Comparison of ENCODE assay signal across 8 cellular contexts in the genomic region with DNA sequence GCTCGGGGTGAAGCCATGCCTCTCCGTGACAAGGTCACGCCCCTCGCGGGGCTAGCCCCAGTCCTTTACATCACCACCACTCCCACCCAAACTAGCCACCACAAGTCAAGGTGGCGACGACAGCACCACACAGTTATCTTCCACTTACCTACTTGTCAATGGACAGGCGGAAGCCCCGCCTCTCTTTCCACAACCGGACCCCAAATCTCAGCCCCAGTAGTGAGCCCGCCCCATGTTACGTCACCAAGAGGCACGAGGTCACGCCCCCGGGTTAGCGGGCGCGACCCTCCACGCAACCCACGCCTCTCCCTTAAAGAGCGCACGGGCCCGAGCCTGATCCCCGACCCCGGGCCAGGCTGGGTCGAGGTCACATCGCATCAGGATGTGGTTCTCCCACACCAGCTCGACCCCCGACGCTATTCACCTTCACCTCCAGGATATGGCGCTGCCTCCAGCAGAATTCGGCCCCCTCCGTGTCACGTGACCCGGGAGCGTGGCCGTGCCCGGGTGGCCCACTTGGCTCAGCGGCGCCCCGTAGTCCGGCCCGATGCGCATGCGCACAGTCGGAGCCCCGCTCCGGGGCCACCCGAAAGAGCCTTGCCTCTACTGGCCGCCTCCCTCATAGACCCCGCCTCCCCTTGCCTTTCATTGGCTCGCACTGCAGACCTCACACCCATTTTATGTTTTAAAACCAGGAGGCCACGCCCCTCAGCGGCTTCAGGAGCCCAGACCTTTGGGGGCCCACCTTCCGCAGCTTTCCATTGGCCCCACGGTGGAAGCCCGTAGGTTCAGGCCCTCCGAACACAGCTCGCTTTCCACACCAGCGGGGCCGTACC. TPM values are rescaled to one million over a fixed set of nuclear protein-coding genes. Genes with fewer than 3 reads are reported as not detected.
DNase-seq lines count a peak whose midpoint lies in the region; ATAC-seq and TF ChIP-seq lines count a peak whose summit lies in the region.

No MANE protein-coding gene starts in this region.

- H3K4me3 Mint-ChIP-seq in activated naive CD8-positive, alpha-beta T cell treated with anti-CD3 and anti-CD28 coated beads, Interleukin-2, amount 10 ng/mL, durations not matched to agents 7 days and 5 days = peak overlapping the region; percentile 93

- H3K9me3 Mint-ChIP-seq in activated naive CD8-positive, alpha-beta T cell treated with anti-CD3 and anti-CD28 coated beads, Interleukin-2, amount 10 ng/mL, durations not matched to agents 7 days and 5 days = no peaks in the 10 kb centered on the region

- H3K36me3 ChIP-seq in osteoblast (ENCODE audit: insufficient read depth, low read length) (peaks cover 12% of the 10 kb centered on the region), thoracic aorta (peaks cover 16% of the 10 kb centered on the region)

- H3K4me1 ChIP-seq in osteoblast (ENCODE audit: insufficient read depth, low read length) (peaks cover 19% of the 10 kb centered on the region), thoracic aorta (ENCODE audit: control insufficient read depth in 1 of 2, low read depth in 2 of 2) (peaks cover 5 to 18% of the 10 kb centered on the region in 2 donors)

- H3K27me3 ChIP-seq in osteoblast (ENCODE audit: insufficient read depth, low read length) (peaks cover 3% of the 10 kb centered on the region), thoracic aorta (replicated peaks; ENCODE audit: insufficient read depth) (no peaks in the 10 kb centered on the region)

- no peaks in the 10 kb centered on the region for H3K27me3 Mint-ChIP-seq in activated naive CD8-positive, alpha-beta T cell treated with anti-CD3 and anti-CD28 coated beads, Interleukin-2, amount 10 ng/mL, durations not matched to agents 7 days and 5 days

- H3K27ac Mint-ChIP-seq in activated naive CD8-positive, alpha-beta T cell treated with anti-CD3 and anti-CD28 coated beads, Interleukin-2, amount 10 ng/mL, durations not matched to agents 7 days and 5 days = peak overlapping the region; percentile 91

- peaks cover 4% of the 10 kb centered on the region for H4K20me1 ChIP-seq in osteoblast (ENCODE audit: insufficient read depth, low read length)

- H3K4me3 ChIP-seq in GM12865 (ENCODE audit: low read depth, low read length) = peak overlapping the region; percentile 78
- peak overlapping the region; percentile 88 for H3K4me3 ChIP-seq in osteoblast (ENCODE audit: insufficient read depth, low read length)
- H3K4me3 ChIP-seq in thoracic aorta = peak overlapping the region; percentile 86

- peak overlapping the region; percentile 87 for H3K4me2 ChIP-seq in osteoblast (ENCODE audit: insufficient read depth, low read length)

- intact Hi-C loops in head of caudate nucleus (cut with DNase I) = loop anchor here (10.0 kb wide), 1 partner anchor 319 kb away; the partner anchor contains the start of gene WIZ

- peak overlapping the region; percentile 91 for H2AFZ ChIP-seq in osteoblast (ENCODE audit: low read length)

- TF ChIP-seq CTCF in GM12865 (IDR thresholded peaks at IDR 0.05; ENCODE audit: insufficient read depth, low read depth, low read length, missing control alignments) = peak; percentile 8
- TF ChIP-seq CTCF in osteoblast (IDR thresholded peaks at IDR 0.05; ENCODE audit: extremely low read depth, low read depth, low read length) = no peak
- TF ChIP-seq CTCF in thoracic aorta (IDR thresholded peaks at IDR 0.05) = no peak

- peaks cover 20% of the 10 kb centered on the region for H3K4me1 Mint-ChIP-seq in activated naive CD8-positive, alpha-beta T cell treated with anti-CD3 and anti-CD28 coated beads, Interleukin-2, amount 10 ng/mL, durations not matched to agents 7 days and 5 days

- H3K36me3 Mint-ChIP-seq in activated naive CD8-positive, alpha-beta T cell treated with anti-CD3 and anti-CD28 coated beads, Interleukin-2, amount 10 ng/mL, durations not matched to agents 7 days and 5 days = peaks cover 9% of the 10 kb centered on the region

- H3K79me2 ChIP-seq in osteoblast (ENCODE audit: insufficient read depth, low read length) = peaks cover 27% of the 10 kb centered on the region

- H3K27ac ChIP-seq in osteoblast (ENCODE audit: low read depth, low read length) = peak overlapping the region; percentile 70
- peak overlapping the region; percentile 76 to 81 for H3K27ac ChIP-seq in thoracic aorta

- DNase-seq in GM12865 (ENCODE audit: low read depth) (peak; percentile 99), NCI-H1105 treated with DMSO at 0.1 percent for 48 hours (lab: John Stamatoyannopoulos, UW) (peak; percentile 99), SKM-1 treated with dmso at 0.1 percent for 144 hours (lab: John Stamatoyannopoulos, UW; ENCODE audit: unreplicated experiment) (peak; percentile 95), head of caudate nucleus (peak; percentile 94 to 99 (median 98)), osteoblast (ENCODE audit: insufficient read length, low spot score, missing footprints) (peak; percentile 100), thoracic aorta (ENCODE audit: low spot score) (peak; percentile 92)
- peak; percentile 99 for DNase-seq in activated naive CD8-positive, alpha-beta T cell treated with anti-CD3 and anti-CD28 coated beads, Interleukin-2, amount 10 ng/mL, durations not matched to agents 7 days and 5 days

- H3K9me3 ChIP-seq in osteoblast (ENCODE audit: low read depth, low read length) = no peaks in the 10 kb centered on the region
- no peaks in the 10 kb centered on the region for H3K9me3 ChIP-seq in thoracic aorta

- POLR2A ChIA-PET in activated naive CD8-positive, alpha-beta T cell treated with anti-CD3 and anti-CD28 coated beads, Interleukin-2, amount 10 ng/mL, durations not matched to agents 7 days and 5 days (lab: Charles Lee) = interaction anchor here (0.5 to 1.6 kb wide), 10 partner anchors 17 to 1019 kb away, joined by 3 to 6 read pairs (median 3); partner anchors contain the start of genes AKAP8, AKAP8L and HSH2D

- peak; percentile 93 for ATAC-seq in HG02678 (IDR thresholded peaks at IDR 0.05; ENCODE audit: unreplicated experiment)
- ATAC-seq in activated naive CD8-positive, alpha-beta T cell treated with anti-CD3 and anti-CD28 coated beads, Interleukin-2, amount 10 ng/mL, durations not matched to agents 7 days and 5 days (ENCODE audit: low read depth) = peak; percentile 93
- peak; percentile 94 for ATAC-seq in thoracic aorta (ENCODE audit: insufficient number of reproducible peaks, low FRiP score, low read depth)

RNA-seq across cellular contexts. Expression of gene SYDE1, which starts 18.2 kb away (rescaled TPM):
- total RNA-seq in activated naive CD8-positive, alpha-beta T cell treated with anti-CD3 and anti-CD28 coated beads, Interleukin-2, amount 10 ng/mL, durations not matched to agents 7 days and 5 days = under 1 TPM; 0.33 to 0.34 TPM
- total RNA-seq in osteoblast (45.1 and 56.8 TPM in 2 replicates), thoracic aorta (10 to 100 TPM; 46.6 to 83.3 TPM)

RNA-seq across cellular contexts. Expression of gene OR1I1, which starts 43.4 kb away (rescaled TPM):
- not detected for total RNA-seq in activated naive CD8-positive, alpha-beta T cell treated with anti-CD3 and anti-CD28 coated beads, Interleukin-2, amount 10 ng/mL, durations not matched to agents 7 days and 5 days
- total RNA-seq in osteoblast = not detected in 2 replicates
- not detected for total RNA-seq in thoracic aorta

Comparison
In these comparisons a context has a peak if more than half of its experiments do, and no peak if none do; other contexts are left out.
1. Peak in every context shown above with its lines: DNase-seq, ATAC-seq, H3K4me3 ChIP-seq and H3K27ac ChIP-seq.
2. RNA of gene SYDE1, which starts 18.2 kb away (total RNA-seq): 46.6 to 83.3 TPM in thoracic aorta and 45.1 to 56.8 TPM in osteoblast; 0.33 to 0.34 TPM in activated naive CD8-positive, alpha-beta T cell treated with anti-CD3 and anti-CD28 coated beads, Interleukin-2, amount 10 ng/mL, durations not matched to agents 7 days and 5 days; every median in the first group is over 10 times any median in the second.